In genomic region chr14:42556551-42556950, GRCh38 we compare ENCODE assay signal across 21 cellular contexts.
DNase-seq lines count a peak whose midpoint lies in the region; ATAC-seq and TF ChIP-seq lines count a peak whose summit lies in the region.
"Had no signal": no experiment of that assay in that cellular context is flagged by ENCODE, and none has a peak within 500 bp of the region (broad histone marks: within the 10 kb centered on the region; RNA-seq: fewer than 3 reads in every experiment).

No MANE protein-coding gene starts in this region.

- no peaks in the 10 kb centered on the region for H3K27me3 Mint-ChIP-seq in stimulated activated naive CD8-positive, alpha-beta T cell treated with anti-CD3 and anti-CD28 coated beads, Interleukin-15, amount 100 ng/mL, for 72 hours
- H3K27me3 Mint-ChIP-seq: CD4-positive, CD25-positive, alpha-beta regulatory T cell; IgD-negative memory B cell had no signal

- H3K4me3 Mint-ChIP-seq in stimulated activated naive CD8-positive, alpha-beta T cell treated with anti-CD3 and anti-CD28 coated beads, Interleukin-15, amount 100 ng/mL, for 72 hours, result no peak overlapping the region
- H3K4me3 Mint-ChIP-seq: CD4-positive, CD25-positive, alpha-beta regulatory T cell; GM23338; IgD-negative memory B cell had no signal

- H3K9ac ChIP-seq in PC-3 (ENCODE audit: low read length), result no peak overlapping the region

- no peaks in the 10 kb centered on the region for H3K9me2 ChIP-seq in PC-3 (replicated peaks; ENCODE audit: low read length)

- no peak overlapping the region for H3K27ac Mint-ChIP-seq in stimulated activated naive CD8-positive, alpha-beta T cell treated with anti-CD3 and anti-CD28 coated beads, Interleukin-15, amount 100 ng/mL, for 72 hours
- H3K27ac Mint-ChIP-seq: CD4-positive, CD25-positive, alpha-beta regulatory T cell; GM23338; IgD-negative memory B cell had no signal

- H3K36me3 ChIP-seq in PC-3 (ENCODE audit: low read depth, low read length), result no peaks in the 10 kb centered on the region
- H3K36me3 ChIP-seq: BE2C, MG63 had no signal

- H3K27me3 ChIP-seq in PC-3 (ENCODE audit: low read length), result no peaks in the 10 kb centered on the region
- H3K27me3 ChIP-seq: BE2C, MG63 had no signal

- H3K4me1 Mint-ChIP-seq in stimulated activated naive CD8-positive, alpha-beta T cell treated with anti-CD3 and anti-CD28 coated beads, Interleukin-15, amount 100 ng/mL, for 72 hours, result no peaks in the 10 kb centered on the region
- H3K4me1 Mint-ChIP-seq: CD4-positive, CD25-positive, alpha-beta regulatory T cell; GM23338; IgD-negative memory B cell had no signal

- H3F3A ChIP-seq in PC-3 (ENCODE audit: low read length, unreplicated experiment), result no peaks in the 10 kb centered on the region

- H3K27ac ChIP-seq in PC-3 (ENCODE audit: low read length), result no peak overlapping the region

- H4K20me1 ChIP-seq in PC-3 (ENCODE audit: low read length), result no peaks in the 10 kb centered on the region

- H3K9me3 ChIP-seq in PC-3 (ENCODE audit: low read length), result no peaks in the 10 kb centered on the region
- H3K9me3 ChIP-seq: MG63 had no signal

- no peak overlapping the region for H3K4me3 ChIP-seq in PC-3 (ENCODE audit: low read length)
- H3K4me3 ChIP-seq: GM23338, MG63 had no signal

- peaks cover 15 to 18% of the 10 kb centered on the region in 2 donors for H3K9me3 Mint-ChIP-seq in stimulated activated naive CD8-positive, alpha-beta T cell treated with anti-CD3 and anti-CD28 coated beads, Interleukin-15, amount 100 ng/mL, for 72 hours
- H3K9me3 Mint-ChIP-seq: GM23338 had no signal

- BruUV-seq in PC-3 (replicated peaks; lab: Mats Ljungman, UMichigan), result no TSS peak

- no peak overlapping the region for H3K4me2 ChIP-seq in PC-3 (ENCODE audit: low read length)
- H3K4me2 ChIP-seq: GM23338 had no signal

- ATAC-seq in PC-3, result peak; percentile 92
- ATAC-seq in stimulated activated naive CD8-positive, alpha-beta T cell treated with anti-CD3 and anti-CD28 coated beads, Interleukin-15, amount 100 ng/mL, for 72 hours, result no peak
- ATAC-seq: GM23338 had no signal

- POLR2A ChIA-PET in PC-3 (lab: Charles Lee; ENCODE audit: unreplicated experiment), result interaction anchor here (0.6 kb wide), 1 partner anchor 24 kb away, joined by 3 read pairs; no protein-coding TSS in a partner anchor

- no peak for TF ChIP-seq CTCF in PC-3 (conservative IDR thresholded peaks at IDR 0.05; ENCODE audit: low read depth, low read length)

- no peaks in the 10 kb centered on the region for H3K4me1 ChIP-seq in PC-3 (ENCODE audit: insufficient read depth, low read length)
- H3K4me1 ChIP-seq: BE2C had no signal

- H2AFZ ChIP-seq in PC-3 (ENCODE audit: low read length), result no peak overlapping the region
- H2AFZ ChIP-seq: GM23338 had no signal

- DNase-seq in SHP77 treated with DMSO at 0.1 percent for 48 hours (lab: John Stamatoyannopoulos, UW) (peak; percentile 5), SHP77 (lab: John Stamatoyannopoulos, UW) (no peak), NCI-H1092 (lab: John Stamatoyannopoulos, UW) (peak; percentile 64), PC-3 (peak; percentile 4), pons (ENCODE audit: low spot score) (peak; percentile 6), NCI-H128 (lab: John Stamatoyannopoulos, UW; ENCODE audit: unreplicated experiment) (no peak)
- DNase-seq in activated CD4-positive, alpha-beta T cell treated with anti-CD3 and anti-CD28 coated beads, Interleukin-2, amount 50 U/mL, for 48 hours, result no peak
- DNase-seq in stimulated activated naive CD8-positive, alpha-beta T cell treated with anti-CD3 and anti-CD28 coated beads, Interleukin-15, amount 100 ng/mL, for 72 hours, result no peak
- DNase-seq: BE2C; CD4-positive, CD25-positive, alpha-beta regulatory T cell; COR-L47; DMS153; EL; HCEC 1CT; Kasumi-1; MG63; NCI-H187 treated with DMSO at 0.1 percent for 48 hours; NCI-H2171; NCI-H526 treated with DMSO at 0.1 percent for 48 hours had no signal

- intact Hi-C loops in PC-3 (cut with micrococcal nuclease), result no loop called here

- CTCF ChIA-PET in PC-3 (lab: Charles Lee), result no interaction called here

- H3K79me2 ChIP-seq in PC-3 (ENCODE audit: low read length), result no peaks in the 10 kb centered on the region

Comparison
In these comparisons a context has a peak if more than half of its experiments do, and no peak if none do; other contexts are left out.
1. DNase-seq: peak in SHP77 treated with DMSO at 0.1 percent for 48 hours (single experiment), NCI-H1092 (single experiment), PC-3 (single experiment) and pons (single experiment); none in SHP77 (0 of 2), activated CD4-positive, alpha-beta T cell treated with anti-CD3 and anti-CD28 coated beads, Interleukin-2, amount 50 U/mL, for 48 hours (0 of 2), NCI-H128 (single experiment) and stimulated activated naive CD8-positive, alpha-beta T cell treated with anti-CD3 and anti-CD28 coated beads, Interleukin-15, amount 100 ng/mL, for 72 hours (0 of 2).